Comparison of ENCODE assay signal across 8 cellular contexts in the genomic region with DNA sequence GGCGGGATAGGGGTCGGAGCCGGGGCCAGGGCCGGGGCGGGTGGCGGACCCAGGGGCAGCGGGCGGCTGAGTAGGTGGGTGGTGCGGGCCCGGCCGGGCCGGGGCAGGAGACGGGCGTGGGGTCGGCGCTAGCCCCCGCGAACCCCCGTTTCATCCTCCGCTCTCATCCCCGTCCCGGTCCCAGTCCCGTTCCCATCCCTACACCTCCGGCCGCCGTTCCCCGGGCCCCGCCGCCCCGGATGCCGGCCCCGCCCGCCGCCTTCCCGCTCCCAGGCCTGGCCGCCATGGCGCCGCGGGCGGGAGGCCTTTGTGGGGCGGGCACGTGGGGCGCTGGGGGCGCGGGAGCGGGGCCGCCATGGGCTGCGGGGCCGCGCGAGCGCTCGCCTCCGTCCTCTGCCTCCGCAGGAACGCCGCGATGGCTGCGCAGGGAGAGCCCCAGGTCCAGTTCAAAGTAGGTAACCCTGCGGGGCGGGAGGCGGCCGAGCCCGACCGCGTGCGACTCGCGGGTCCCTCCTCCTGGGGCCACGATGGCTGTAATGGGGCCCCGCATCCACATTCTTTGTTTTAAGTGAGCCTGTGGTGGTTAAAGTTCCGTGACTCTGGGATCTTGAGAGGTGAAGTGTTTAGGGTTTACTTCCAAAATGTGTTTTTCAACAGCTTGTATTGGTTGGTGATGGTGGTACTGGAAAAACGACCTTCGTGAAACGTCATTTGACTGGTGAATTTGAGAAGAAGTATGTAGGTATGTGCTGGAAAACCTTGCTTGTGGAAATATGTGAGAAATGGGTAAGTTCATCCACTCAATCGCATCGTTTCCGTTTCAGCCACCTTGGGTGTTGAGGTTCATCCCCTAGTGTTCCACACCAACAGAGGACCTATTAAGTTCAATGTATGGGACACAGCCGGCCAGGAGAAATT.
DNase-seq lines count a peak whose midpoint lies in the region; ATAC-seq and TF ChIP-seq lines count a peak whose summit lies in the region.

No MANE protein-coding gene starts in this region.

- no peaks in the 10 kb centered on the region for H3K9me3 ChIP-seq in iPS-18c (ENCODE audit: control insufficient read depth, insufficient read depth, low read length)

- H3K27me3 ChIP-seq in brain microvascular endothelial cell (replicated peaks) = no peaks in the 10 kb centered on the region

- peaks cover 53% of the 10 kb centered on the region for H3K4me1 Mint-ChIP-seq in T-helper 1 cell treated with Interleukin-12 subunit alpha and Interleukin-12 subunit beta and Interleukin-4 antibody, amounts not matched to agents 30 μg/mL and 1 μg/mL, for 36 hours (ENCODE audit: low read depth)

- TF ChIP-seq CTCF in brain microvascular endothelial cell (IDR thresholded peaks at IDR 0.05; ENCODE audit: low read depth, low read length, missing control alignments) = no peak

- peak overlapping the region; percentile 95 for H3K4me3 Mint-ChIP-seq in T-helper 1 cell treated with Interleukin-12 subunit alpha and Interleukin-12 subunit beta and Interleukin-4 antibody, amounts not matched to agents 30 μg/mL and 1 μg/mL, for 36 hours

- no peaks in the 10 kb centered on the region for H3K9me3 Mint-ChIP-seq in T-helper 1 cell treated with Interleukin-12 subunit alpha and Interleukin-12 subunit beta and Interleukin-4 antibody, amounts not matched to agents 30 μg/mL and 1 μg/mL, for 36 hours

- H3K4me3 ChIP-seq in brain microvascular endothelial cell (ENCODE audit: low read depth, low read length) (peak overlapping the region; percentile 83), iPS-18c (ENCODE audit: insufficient read depth, low read depth, low read length) (peak overlapping the region; percentile 74), skin epidermis (peak overlapping the region; percentile 72 to 96 (median 88))

- peak; percentile 46 for DNase-seq in AG08395 (ENCODE audit: low spot score)
- DNase-seq in brain microvascular endothelial cell = no peak
- DNase-seq in cortex of kidney (lab: John Stamatoyannopoulos, UW) = no peak

- H3K36me3 Mint-ChIP-seq in T-helper 1 cell treated with Interleukin-12 subunit alpha and Interleukin-12 subunit beta and Interleukin-4 antibody, amounts not matched to agents 30 μg/mL and 1 μg/mL, for 36 hours (ENCODE audit: low read depth) = peaks cover 46% of the 10 kb centered on the region

- peak; percentile 12 for ATAC-seq in GM18870 (IDR thresholded peaks at IDR 0.05; ENCODE audit: unreplicated experiment)
- peak; percentile 12 for ATAC-seq in HG03103 (IDR thresholded peaks at IDR 0.05; ENCODE audit: low read depth, unreplicated experiment)

- peak overlapping the region; percentile 96 for H3K27ac Mint-ChIP-seq in T-helper 1 cell treated with Interleukin-12 subunit alpha and Interleukin-12 subunit beta and Interleukin-4 antibody, amounts not matched to agents 30 μg/mL and 1 μg/mL, for 36 hours

- H3K27ac ChIP-seq in brain microvascular endothelial cell = peak overlapping the region; percentile 79
- peak overlapping the region; percentile 78 to 98 (median 95) for H3K27ac ChIP-seq in skin epidermis

- no peaks in the 10 kb centered on the region for H3K27me3 Mint-ChIP-seq in T-helper 1 cell treated with Interleukin-12 subunit alpha and Interleukin-12 subunit beta and Interleukin-4 antibody, amounts not matched to agents 30 μg/mL and 1 μg/mL, for 36 hours (ENCODE audit: low read depth)

- in situ Hi-C loops in brain microvascular endothelial cell (cut with HindIII; ENCODE audit: low pct_ligation_motif_present, low sequenced_read_pairs) = no loop called here

- peaks cover 46% of the 10 kb centered on the region for H3K36me3 ChIP-seq in brain microvascular endothelial cell (replicated peaks)
